Comparison of ENCODE assay signal across 1 cellular context in genomic region chr17:27566673-27567562, GRCh38.
TF ChIP-seq lines count a peak whose summit lies in the region.

No MANE protein-coding gene starts in this region.

TF ChIP-seq in K562, 482 proteins besides CTCF, POLR2A, EP300 and RAD21 (continued from another document and continues in another):
- TF ChIP-seq CTCFL (IDR thresholded peaks at IDR 0.05; ENCODE audit: borderline replicate concordance, insufficient read depth, low read depth, low read length, poor library complexity, severe bottlenecking): no peak
- TF ChIP-seq PYGO2 (tag; IDR thresholded peaks at IDR 0.05): no peak
- TF ChIP-seq CXXC5 (CRISPR knock-in tag; IDR thresholded peaks at IDR 0.05): peak; percentile 29
- TF ChIP-seq KLF1 (tag; IDR thresholded peaks at IDR 0.05): no peak
- no peak for TF ChIP-seq PBX2 (CRISPR knock-in tag; IDR thresholded peaks at IDR 0.05; ENCODE audit: low read depth)
- TF ChIP-seq PBX2 (tag; conservative IDR thresholded peaks at IDR 0.05; ENCODE audit: low read depth): no peak
- peak in 1 of 2 experiments; percentile 5; a peak in 1 of 4 replicates for TF ChIP-seq MNT (conservative IDR thresholded peaks at IDR 0.05)
- no peak for TF ChIP-seq SP1 (CRISPR knock-in tag; IDR thresholded peaks at IDR 0.05)
- TF ChIP-seq ZNF695 (CRISPR knock-in tag; IDR thresholded peaks at IDR 0.05): no peak
- TF ChIP-seq BHLHE40 (IDR thresholded peaks at IDR 0.05; ENCODE audit: low read length): no peak
- TF ChIP-seq SNAPC5 (CRISPR knock-in tag; IDR thresholded peaks at IDR 0.05): no peak
- no peak for TF ChIP-seq CGGBP1 (CRISPR knock-in tag; IDR thresholded peaks at IDR 0.05)
- no peak for TF ChIP-seq KLF16 (IDR thresholded peaks at IDR 0.05)
- no peak for TF ChIP-seq COPS2 (conservative IDR thresholded peaks at IDR 0.05)
- TF ChIP-seq GMEB1 (CRISPR knock-in tag; IDR thresholded peaks at IDR 0.05): no peak
- TF ChIP-seq DEAF1 (CRISPR knock-in tag; IDR thresholded peaks at IDR 0.05): no peak
- TF ChIP-seq HDGF (IDR thresholded peaks at IDR 0.05): no peak
- no peak for TF ChIP-seq ZBTB9 (CRISPR knock-in tag; IDR thresholded peaks at IDR 0.05)
- no peak for TF ChIP-seq SFPQ (IDR thresholded peaks at IDR 0.05; ENCODE audit: low read depth, low read length)
- no peak for TF ChIP-seq ZNF121 (CRISPR knock-in tag; conservative IDR thresholded peaks at IDR 0.05)
- no peak for TF ChIP-seq GTF3C2 (IDR thresholded peaks at IDR 0.05; ENCODE audit: borderline replicate concordance, extremely low read depth, insufficient read length)
- no peak for TF ChIP-seq TAF15 (IDR thresholded peaks at IDR 0.05; ENCODE audit: low read depth, low read length)
- TF ChIP-seq POLR2AphosphoS5 (IDR thresholded peaks at IDR 0.05; ENCODE audit: control insufficient read depth, insufficient read depth, low read depth, low read length): no peak
- TF ChIP-seq MBD2 (IDR thresholded peaks at IDR 0.05; ENCODE audit: borderline replicate concordance, low read depth): no peak
- TF ChIP-seq GTF2E2 (tag; IDR thresholded peaks at IDR 0.05): no peak
- TF ChIP-seq IRF1 (CRISPR knock-in tag; IDR thresholded peaks at IDR 0.05; ENCODE audit: borderline replicate concordance): no peak
- no peak for TF ChIP-seq BRD9 (IDR thresholded peaks at IDR 0.05; ENCODE audit: low read depth, partially characterized antibody)
- no peak for TF ChIP-seq KDM1A (IDR thresholded peaks at IDR 0.05)
- TF ChIP-seq KHSRP (IDR thresholded peaks at IDR 0.05): no peak
- 0 out of 2 replicates have a peak, but pooled peaks have one; percentile 12 for TF ChIP-seq ZNF589 (CRISPR knock-in tag; IDR thresholded peaks at IDR 0.05; ENCODE audit: low read depth)
- no peak for TF ChIP-seq ID3 (CRISPR knock-in tag; IDR thresholded peaks at IDR 0.05)
- no peak for TF ChIP-seq ID3 (tag; IDR thresholded peaks at IDR 0.05)
- no peak for TF ChIP-seq MTF1 (CRISPR knock-in tag; IDR thresholded peaks at IDR 0.05; ENCODE audit: borderline replicate concordance)
- TF ChIP-seq GTF2A2 (tag; IDR thresholded peaks at IDR 0.05): peak; percentile 27; the same call in 1 of the 2 replicates
- TF ChIP-seq REST (CRISPR knock-in tag; IDR thresholded peaks at IDR 0.05; ENCODE audit: low read depth): no peak
